ENCODE assay signal across 10 cellular contexts in the genomic region with DNA sequence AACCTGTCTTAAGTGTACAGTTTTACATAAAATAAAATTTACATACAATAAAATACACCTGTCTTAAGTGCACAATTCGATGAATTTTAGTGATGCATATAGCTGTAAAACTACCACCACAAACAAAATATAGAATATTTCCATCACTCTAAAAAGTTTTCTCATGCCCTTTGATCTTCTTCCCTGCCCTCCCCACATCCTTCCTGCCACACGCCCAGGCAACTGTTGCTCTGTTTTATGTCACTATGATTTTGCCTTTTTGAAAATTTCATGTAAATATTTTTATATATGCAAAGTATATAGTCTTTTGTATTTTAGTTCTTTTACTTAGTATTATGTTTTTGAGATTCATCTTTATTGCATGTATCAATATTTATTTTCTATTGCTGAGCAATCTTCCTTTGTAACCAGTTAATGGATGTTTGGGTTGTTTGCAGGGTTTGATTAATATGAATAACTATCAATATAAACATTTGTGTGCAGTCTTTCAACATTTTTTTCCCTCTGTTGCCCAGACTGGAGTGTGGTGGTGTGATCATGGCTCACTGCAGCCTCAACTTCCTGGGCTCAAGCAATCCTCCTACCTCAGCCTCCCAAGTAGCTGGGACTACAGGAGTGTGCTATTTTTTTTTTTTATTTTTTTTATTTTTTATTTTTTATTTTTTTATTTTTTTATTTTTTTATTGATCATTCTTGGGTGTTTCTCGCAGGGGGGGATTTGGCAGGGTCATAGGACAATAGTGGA. TPM values are rescaled to one million over a fixed set of nuclear protein-coding genes. Genes with fewer than 3 reads are reported as not detected.
DNase-seq lines count a peak whose midpoint lies in the region; ATAC-seq, FAIRE-seq and TF ChIP-seq lines count a peak whose summit lies in the region.
"Had no signal": no experiment of that assay in that cellular context is flagged by ENCODE, and none has a peak within 500 bp of the region (broad histone marks: within the 10 kb centered on the region; RNA-seq: fewer than 3 reads in every experiment).

No MANE protein-coding gene starts in this region.

- no peaks in the 10 kb centered on the region for H3K79me2 ChIP-seq in GM12878 (ENCODE audit: control insufficient read depth, insufficient read depth, low read length)

- H3K4me1 ChIP-seq in GM12878 (ENCODE audit: control insufficient read depth, insufficient read depth, low read length), result 0 out of 2 replicates have a peak, but pooled peaks cover 3% of the 10 kb centered on the region
- no peaks in the 10 kb centered on the region for H3K4me1 ChIP-seq in BE2C
- H3K4me1 ChIP-seq in gastroesophageal sphincter, result no peaks in the 10 kb centered on the region
- H3K4me1 ChIP-seq: HAP-1 had no signal

- H3K27me3 Mint-ChIP-seq in type B pancreatic cell, result no peaks in the 10 kb centered on the region

- H3K4me3 Mint-ChIP-seq in type B pancreatic cell, result no peak overlapping the region

- no peaks in the 10 kb centered on the region for H3K4me1 Mint-ChIP-seq in type B pancreatic cell (ENCODE audit: unreplicated experiment)

- no peaks in the 10 kb centered on the region for H3K36me3 ChIP-seq in GM12878 (ENCODE audit: control insufficient read depth in 2 of 2, insufficient read depth in 2 of 2, low read length in 1 of 2)
- H3K36me3 ChIP-seq in BE2C, result no peaks in the 10 kb centered on the region
- no peaks in the 10 kb centered on the region for H3K36me3 ChIP-seq in gastroesophageal sphincter
- H3K36me3 ChIP-seq: HAP-1 had no signal

- CTCF ChIA-PET in GM12878 (lab: Yijun Ruan, JAX), result no interaction called here

- BruUV-seq in GM12878 (replicated peaks; lab: Mats Ljungman, UMichigan), result no TSS peak

- FAIRE-seq in GM12878 (lab: Jason Lieb, UNC), result no peak

- H4K20me1 ChIP-seq in GM12878 (ENCODE audit: control insufficient read depth, insufficient read depth), result no peaks in the 10 kb centered on the region

- TF ChIP-seq POLR2A in GM12878 (IDR thresholded peaks at IDR 0.05; ENCODE audit: low read depth, low read length), result no peak
- no peak for TF ChIP-seq POLR2A in gastroesophageal sphincter (IDR thresholded peaks at IDR 0.05)

- WGBS in GM12878 (ENCODE audit: insufficient coverage, insufficient replicate concordance, low lambda C conversion rate, missing lambda C conversion rate), result 0% methylated on average over 3 of the region's 3 CpGs
- 52 to 69% methylated on average over 2 of the region's 3 CpGs for WGBS in gastroesophageal sphincter (ENCODE audit: low coverage in 1 of 2), 2 donors

- no peak for TF ChIP-seq CTCF in GM12878 (IDR thresholded peaks at IDR 0.05 in 2 of 3, conservative IDR thresholded peaks at IDR 0.05 in 1 of 3; ENCODE audit: control insufficient read depth in 2 of 3, extremely low read depth in 1 of 3, insufficient read depth in 1 of 3, low read depth in 3 of 3, low read length in 3 of 3)
- TF ChIP-seq CTCF in type B pancreatic cell (conservative IDR thresholded peaks at IDR 0.05), result no peak
- no peak for TF ChIP-seq CTCF in BE2C (IDR thresholded peaks at IDR 0.05; ENCODE audit: low read depth, low read length)
- TF ChIP-seq CTCF in gastroesophageal sphincter (IDR thresholded peaks at IDR 0.05), result no peak

- peak; percentile 73 for ATAC-seq in GM12878
- ATAC-seq in gastroesophageal sphincter, result no peak

- DNase-seq in NOMO-1 (lab: John Stamatoyannopoulos, UW; ENCODE audit: unreplicated experiment in 2 of 2) (peak; percentile 19 to 50), GM12878 (ENCODE audit: low read depth, low spot score) (no peak), type B pancreatic cell (ENCODE audit: extremely low spot score, unreplicated experiment) (no peak), BE2C (no peak)
- DNase-seq in activated CD4-positive, alpha-beta T cell treated with anti-CD3 and anti-CD28 coated beads for 48 hours, result peak; percentile 36
- peak; percentile 49 to 89 (median 80) for DNase-seq in stimulated activated naive CD4-positive, alpha-beta T cell (lab: John Stamatoyannopoulos, UW)
- DNase-seq: NCI-H1417 had no signal

- intact Hi-C loops in GM12878 (cut with micrococcal nuclease; ENCODE audit: unreplicated experiment), result no loop called here

- H3K9me3 ChIP-seq in GM12878 (replicated peaks; ENCODE audit: control insufficient read depth, insufficient read depth, low read length) (no peaks in the 10 kb centered on the region), BE2C (no peaks in the 10 kb centered on the region), gastroesophageal sphincter (no peaks in the 10 kb centered on the region)
- H3K9me3 ChIP-seq: HAP-1 had no signal

- H3K9ac ChIP-seq in GM12878 (ENCODE audit: control insufficient read depth, insufficient read depth, low read length), result no peak overlapping the region

- in situ Hi-C loops in GM12878 (cut with MboI), result no loop called here

- H3K36me3 Mint-ChIP-seq in type B pancreatic cell, result no peaks in the 10 kb centered on the region

- H2AFZ ChIP-seq in GM12878 (ENCODE audit: control insufficient read depth, low read depth, low read length), result no peak overlapping the region; the same call in 1 of the 2 replicates

- TF ChIP-seq EP300 in GM12878 (IDR thresholded peaks at IDR 0.05; ENCODE audit: borderline replicate concordance in 1 of 2, control insufficient read depth in 1 of 2, low read depth in 2 of 2, low read length in 2 of 2) (no peak), gastroesophageal sphincter (IDR thresholded peaks at IDR 0.05) (no peak)

- no peaks in the 10 kb centered on the region for H3K9me3 Mint-ChIP-seq in type B pancreatic cell

- H3K27me3 ChIP-seq in GM12878 (replicated peaks in 1 of 2; ENCODE audit: control insufficient read depth in 2 of 2, insufficient read depth in 2 of 2, low read length in 1 of 2), result no peaks in the 10 kb centered on the region
- H3K27me3 ChIP-seq in BE2C, result no peaks in the 10 kb centered on the region
- no peaks in the 10 kb centered on the region for H3K27me3 ChIP-seq in gastroesophageal sphincter

- H3K4me3 ChIP-seq in GM12878, result no peak overlapping the region
- no peak overlapping the region for H3K4me3 ChIP-seq in BE2C (ENCODE audit: low read depth, low read length)
- H3K4me3 ChIP-seq in gastroesophageal sphincter, result no peak overlapping the region
- H3K4me3 ChIP-seq: HAP-1, lung had no signal

- no peak overlapping the region for H3K4me2 ChIP-seq in GM12878 (ENCODE audit: control insufficient read depth, insufficient read depth)

- H3K27ac Mint-ChIP-seq in type B pancreatic cell, result no peak overlapping the region

- no peak for TF ChIP-seq RAD21 in GM12878 (IDR thresholded peaks at IDR 0.05; ENCODE audit: insufficient read depth, low read depth, low read length)

- RAD21 ChIA-PET in GM12878 (lab: Charles Lee; ENCODE audit: unreplicated experiment), result no interaction called here

- no peak overlapping the region for H3K27ac ChIP-seq in GM12878 (ENCODE audit: control insufficient read depth, insufficient read depth)
- H3K27ac ChIP-seq in gastroesophageal sphincter, result no peak overlapping the region

- SMC1A ChIA-PET in GM12878 (lab: Charles Lee; ENCODE audit: uncharacterized antibody, unreplicated experiment), result interaction anchor here (1.1 to 1.5 kb wide), 2 partner anchors 9 to 69 kb away, joined by 3 read pairs; no protein-coding TSS in a partner anchor

- POLR2A ChIA-PET in GM12878 (lab: Charles Lee), result interaction anchor here (0.7 kb wide), 1 partner anchor 31 kb away, joined by 4 read pairs; no protein-coding TSS in a partner anchor

TF ChIP-seq in GM12878, 131 proteins besides CTCF, POLR2A, EP300 and RAD21 (continues in another document):
- TF ChIP-seq TCF7 (IDR thresholded peaks at IDR 0.05; ENCODE audit: borderline replicate concordance) (peak; percentile 87), RUNX3 (IDR thresholded peaks at IDR 0.05; ENCODE audit: low read length) (peak; percentile 79)

RNA-seq across cellular contexts. Expression of a gene that starts 23.7 kb away (rescaled TPM):
- 89.7 and 91.8 TPM in 2 replicates for total RNA-seq in GM12878 (2013; cell fraction: nucleolus; rRNA removed)
- total RNA-seq in GM12878 (2014; rRNA removed), result 39.9 and 43.2 TPM in 2 replicates
- 46.8 and 47.9 TPM in 2 replicates for total RNA-seq in GM12878 (2014; rRNA removed; fragmentation: Illumina TruSeq; extraction: Trizol)
- total RNA-seq in GM12878 (2021), result 37.7 and 37.8 TPM in 2 replicates
- polyA plus RNA-seq in GM12878 (2011; ENCODE audit: low read depth), result 8.0 TPM
- 43.6 and 52.1 TPM in 2 replicates for polyA plus RNA-seq in GM12878 (2011; rRNA removed)
- 19.2 and 22.3 TPM in 2 replicates for polyA plus RNA-seq in GM12878 (2011; cell fraction: cytosol; rRNA removed)
- 15.7 and 23.7 TPM in 2 replicates for polyA plus RNA-seq in GM12878 (2011; cell fraction: nucleus; rRNA removed)
- polyA plus RNA-seq in GM12878 (2012), result 9.7 and 11.4 TPM in 2 replicates
- 41.8 and 44.9 TPM in 2 replicates for polyA plus RNA-seq in GM12878 (2014; fragmentation: Illumina TruSeq; extraction: Trizol)
- 10 to 100 TPM; 20.5 to 21.7 TPM for polyA plus RNA-seq in GM12878 (2014; fragmentation: Nextera tagmentation; extraction: Ambion mirVana)
- polyA plus RNA-seq in GM12878 (2014; rRNA removed), result 23.4 and 26.3 TPM in 2 replicates
- 10 to 100 TPM; 37.8 to 42.0 TPM for polyA plus RNA-seq in GM12878 (2016; fragmentation: Nextera tagmentation; extraction: Ambion mirVana)
- 29.6 and 43.2 TPM in 2 replicates for polyA minus RNA-seq in GM12878 (2011; rRNA and poly(A)+ RNA removed)
- 11.4 and 15.0 TPM in 2 replicates for polyA minus RNA-seq in GM12878 (2011; cell fraction: cytosol; rRNA and poly(A)+ RNA removed)
- 17.5 and 26.4 TPM in 2 replicates for polyA minus RNA-seq in GM12878 (2011; cell fraction: nucleus; rRNA and poly(A)+ RNA removed)
- 33.4 and 52.6 TPM in 2 replicates for total RNA-seq in type B pancreatic cell (ENCODE audit: low replicate concordance)
- polyA plus RNA-seq in BE2C (2012; ENCODE audit: insufficient read depth, insufficient read length, low read depth), result 10.7 TPM
- total RNA-seq in gastroesophageal sphincter, result 100 to 1,000 TPM; 348 to 854 (median 449) TPM

Comparison
In these comparisons a context has a peak if more than half of its experiments do, and no peak if none do; other contexts are left out.
1. DNase-seq: peak in NOMO-1 (2 of 2), activated CD4-positive, alpha-beta T cell treated with anti-CD3 and anti-CD28 coated beads for 48 hours (single experiment) and stimulated activated naive CD4-positive, alpha-beta T cell (6 of 6); none in GM12878 (single experiment), type B pancreatic cell (single experiment) and BE2C (single experiment).